In genomic region chr1:213657879-213658278, GRCh38 we compare ENCODE assay signal across 25 cellular contexts.
"Had no signal": no experiment of that assay in that cellular context is flagged by ENCODE, and none has a peak within 500 bp of the region (broad histone marks: within the 10 kb centered on the region; RNA-seq: fewer than 3 reads in every experiment).

No MANE protein-coding gene starts in this region.

- H3K27me3 ChIP-seq: brain microvascular endothelial cell, Peyer's patch, SJCRH30 had no signal

- H3K4me1 ChIP-seq: SJCRH30 had no signal

- H3K27ac ChIP-seq: brain microvascular endothelial cell, RWPE1, SJCRH30, WERI-Rb-1 had no signal

- H3K4me2 ChIP-seq: SK-N-SH had no signal

- DNase-seq: activated CD4-positive, alpha-beta memory T cell treated with anti-CD3 and anti-CD28 coated beads, Interleukin-2, amount 10 ng/mL, durations not matched to agents 7 days and 5 days; activated CD4-positive, alpha-beta T cell treated with anti-CD3 and anti-CD28 coated beads for 36 hours; activated CD4-positive, alpha-beta T cell treated with anti-CD3 and anti-CD28 coated beads, Interleukin-2, amount 50 U/mL, for 1 hour; activated effector memory CD4-positive, alpha-beta T cell treated with anti-CD3 and anti-CD28 coated beads, Interleukin-2, amount 50 U/mL, for 16 hours; activated naive CD4-positive, alpha-beta T cell treated with Interleukin-2 at 50 U/mL for 16 hours; activated T-cell treated with anti-CD3 and anti-CD28 coated beads, Interleukin-2, amount 50 U/mL, for 4 hours; amygdala; brain microvascular endothelial cell; cerebellar nuclear complex; KG1; NCI-H1092; NCI-H1417 treated with DMSO at 0.1 percent for 48 hours; NCI-H1694; NCI-H2029; NCI-H2171; NCI-H2227 treated with DMSO at 0.1 percent for 48 hours; NCI-H446 treated with DMSO at 0.1 percent for 48 hours; NCI-H526 treated with DMSO at 0.1 percent for 48 hours; Peyer's patch; Right ventricle myocardium superior; SJCRH30; SK-N-SH; T-helper 1 cell; WERI-Rb-1 had no signal

- H3K9me3 ChIP-seq: Peyer's patch, SK-N-SH had no signal

- ATAC-seq: activated CD4-positive, alpha-beta T cell treated with anti-CD3 and anti-CD28 coated beads for 36 hours; activated T-cell treated with anti-CD3 and anti-CD28 coated beads, Interleukin-2, amount 50 U/mL, for 4 hours had no signal

- H3K4me3 ChIP-seq: Peyer's patch, SJCRH30 had no signal

- H3K9ac ChIP-seq: SK-N-SH had no signal

- H3K36me3 ChIP-seq: brain microvascular endothelial cell, Peyer's patch, SJCRH30, WERI-Rb-1 had no signal
